In the genomic region with DNA sequence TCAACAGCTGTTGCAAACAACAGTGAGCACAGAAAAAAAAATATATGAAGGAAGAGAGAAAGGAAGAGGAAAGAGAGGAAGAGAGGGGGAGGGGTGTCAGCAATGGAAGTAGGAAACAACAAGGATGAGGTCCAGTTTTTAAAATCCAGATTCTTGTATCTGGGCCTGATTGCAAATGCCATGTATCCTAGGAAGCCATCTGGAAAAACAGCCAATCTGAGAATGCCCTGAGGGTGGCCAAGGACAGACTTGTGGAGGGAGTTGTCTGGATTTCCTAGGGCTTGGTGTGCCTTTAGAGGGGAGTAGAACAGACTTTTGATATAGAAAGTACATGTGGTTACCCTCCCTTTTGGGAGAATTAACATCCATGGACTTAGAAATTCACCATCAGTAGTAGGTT, we compare ENCODE assay signal across 21 cellular contexts. TPM values are rescaled to one million over a fixed set of nuclear protein-coding genes. Genes with fewer than 3 reads are reported as not detected.
A peak's percentile ranks its signal among the peaks of the same experiment; 100 is the strongest.
DNase-seq lines count a peak whose midpoint lies in the region; ATAC-seq lines count a peak whose summit lies in the region.
"Had no signal": no experiment of that assay in that cellular context is flagged by ENCODE, and none has a peak within 500 bp of the region (broad histone marks: within the 10 kb centered on the region; RNA-seq: fewer than 3 reads in every experiment).

No MANE protein-coding gene starts in this region.

- H3K4me3 ChIP-seq in GM23248, result no peak overlapping the region
- H3K4me3 ChIP-seq: K562, pancreas, stomach had no signal

- intact Hi-C loops in head of caudate nucleus (cut with DNase I), result no loop called here

- peaks cover 30% of the 10 kb centered on the region for H3K4me1 ChIP-seq in GM23248 (ENCODE audit: insufficient read depth)

- H2AFZ ChIP-seq in GM23248, result no peak overlapping the region

- H3K4me1 Mint-ChIP-seq in naive B cell, result peaks cover 55 to 60% (median 56%) of the 10 kb centered on the region in 3 donors

- H3K4me2 ChIP-seq in GM23248 (ENCODE audit: unreplicated experiment), result peak overlapping the region; percentile 52

- H3K4me3 Mint-ChIP-seq in naive B cell, result peak overlapping the region in 6 of 8 donors; percentile 21 to 81 (median 64)
- H3K4me3 Mint-ChIP-seq: activated CD8-positive, alpha-beta memory T cell treated with anti-CD3 and anti-CD28 coated beads, Interleukin-2, amount 10 ng/mL, durations not matched to agents 7 days and 5 days; activated naive CD8-positive, alpha-beta T cell treated with anti-CD3 and anti-CD28 coated beads, Interleukin-2, amount 50 U/mL, for 24 hours; T-cell had no signal

- no peaks in the 10 kb centered on the region for H3K36me3 ChIP-seq in GM23248 (ENCODE audit: low read depth)
- H3K36me3 ChIP-seq: pancreas, stomach had no signal

- in situ Hi-C loops in ACHN (cut with HindIII; ENCODE audit: low pct_ligation_motif_present, low pct_unique_long_range_greater_than_20kb, low sequenced_read_pairs), result no loop called here
- in situ Hi-C loops in GM23248 (cut with MboI), result no loop called here

- H4K20me1 ChIP-seq in GM23248 (ENCODE audit: insufficient read depth), result no peaks in the 10 kb centered on the region

- peak overlapping the region; percentile 70 for H3K9ac ChIP-seq in GM23248

- DNase-seq in ACHN, result peak; percentile 13
- DNase-seq in GM23248, result peak; percentile 30
- DNase-seq in dedifferentiated amniotic fluid mesenchymal stem cell (ENCODE audit: extremely low spot score), result peak; percentile 41
- no peak for DNase-seq in naive B cell
- no peak for DNase-seq in NCI-H2107 treated with DMSO at 0.1 percent for 48 hours (lab: John Stamatoyannopoulos, UW; ENCODE audit: unreplicated experiment)
- no peak for DNase-seq in DMS153 (lab: John Stamatoyannopoulos, UW)
- DNase-seq in head of caudate nucleus, result no peak
- DNase-seq in DMS 273 (lab: John Stamatoyannopoulos, UW; ENCODE audit: unreplicated experiment), result no peak
- DNase-seq: activated CD4-positive, alpha-beta T cell treated with anti-CD3 and anti-CD28 coated beads for 48 hours; activated CD8-positive, alpha-beta memory T cell treated with anti-CD3 and anti-CD28 coated beads, Interleukin-2, amount 10 ng/mL, durations not matched to agents 7 days and 5 days; activated naive CD8-positive, alpha-beta T cell treated with anti-CD3 and anti-CD28 coated beads, Interleukin-2, amount 50 U/mL, for 24 hours; CD4-positive, alpha-beta memory T cell; DND-41; erythroblast; NCI-H1048; NCI-H2081; pancreas; Right ventricle myocardium superior; stomach; T-cell had no signal

- peaks cover 11 to 13% of the 10 kb centered on the region in 2 donors for H3K36me3 Mint-ChIP-seq in naive B cell

- no peaks in the 10 kb centered on the region for H3K9me2 ChIP-seq in GM23248 (ENCODE audit: insufficient read depth)

- H3K9me3 Mint-ChIP-seq in naive B cell, result no peaks in the 10 kb centered on the region
- H3K9me3 Mint-ChIP-seq: activated naive CD8-positive, alpha-beta T cell treated with anti-CD3 and anti-CD28 coated beads, Interleukin-2, amount 50 U/mL, for 24 hours; CD4-positive, alpha-beta memory T cell; T-cell had no signal

- H3K27me3 Mint-ChIP-seq in naive B cell, result no peaks in the 10 kb centered on the region
- H3K27me3 Mint-ChIP-seq: activated CD8-positive, alpha-beta memory T cell treated with anti-CD3 and anti-CD28 coated beads, Interleukin-2, amount 10 ng/mL, durations not matched to agents 7 days and 5 days; activated naive CD8-positive, alpha-beta T cell treated with anti-CD3 and anti-CD28 coated beads, Interleukin-2, amount 50 U/mL, for 24 hours; CD4-positive, alpha-beta memory T cell; T-cell had no signal

- peak overlapping the region in 4 of 6 donors; percentile 5 to 97 (median 92) for H3K27ac Mint-ChIP-seq in naive B cell
- H3K27ac Mint-ChIP-seq: activated CD8-positive, alpha-beta memory T cell treated with anti-CD3 and anti-CD28 coated beads, Interleukin-2, amount 10 ng/mL, durations not matched to agents 7 days and 5 days; activated naive CD8-positive, alpha-beta T cell treated with anti-CD3 and anti-CD28 coated beads, Interleukin-2, amount 50 U/mL, for 24 hours; T-cell had no signal

- H3F3A ChIP-seq in GM23248 (ENCODE audit: insufficient read depth), result peaks cover 17% of the 10 kb centered on the region

- peak overlapping the region; percentile 85 for H3K27ac ChIP-seq in GM23248
- H3K27ac ChIP-seq: pancreas had no signal

- no peaks in the 10 kb centered on the region for H3K9me3 ChIP-seq in GM23248 (ENCODE audit: low read depth)
- H3K9me3 ChIP-seq: pancreas, stomach had no signal

- no peaks in the 10 kb centered on the region for H3K27me3 ChIP-seq in GM23248 (replicated peaks; ENCODE audit: insufficient read depth)
- H3K27me3 ChIP-seq: pancreas, stomach had no signal

- peaks cover 86% of the 10 kb centered on the region for H3K79me2 ChIP-seq in GM23248 (ENCODE audit: insufficient read depth)

- no peak for ATAC-seq in naive B cell (ENCODE audit: low read depth in 2 of 2)
- ATAC-seq: K562, T-cell had no signal

RNA-seq across cellular contexts. Expression of gene PRKCE, which starts 47.1 kb away (rescaled TPM):
- total RNA-seq in GM23248 (2014; rRNA removed; shearing (Covaris generic)), result 5.9 and 15.7 TPM in 2 replicates
- polyA plus RNA-seq in GM23248 (2016; fragmentation: Nextera tagmentation; extraction: Ambion mirVana) (7.0 TPM in 2 replicates), naive B cell (ENCODE audit: low read depth in 6 of 6) (10 to 100 TPM; 14.8 to 33.3 (median 23.2) TPM)

Comparison
In these comparisons a context has a peak if more than half of its experiments do, and no peak if none do; other contexts are left out.
1. DNase-seq: peak in ACHN (single experiment), GM23248 (single experiment) and dedifferentiated amniotic fluid mesenchymal stem cell (single experiment); none in naive B cell (single experiment), NCI-H2107 treated with DMSO at 0.1 percent for 48 hours (single experiment), DMS153 (single experiment), head of caudate nucleus (0 of 42) and DMS 273 (single experiment).